In the genomic region with DNA sequence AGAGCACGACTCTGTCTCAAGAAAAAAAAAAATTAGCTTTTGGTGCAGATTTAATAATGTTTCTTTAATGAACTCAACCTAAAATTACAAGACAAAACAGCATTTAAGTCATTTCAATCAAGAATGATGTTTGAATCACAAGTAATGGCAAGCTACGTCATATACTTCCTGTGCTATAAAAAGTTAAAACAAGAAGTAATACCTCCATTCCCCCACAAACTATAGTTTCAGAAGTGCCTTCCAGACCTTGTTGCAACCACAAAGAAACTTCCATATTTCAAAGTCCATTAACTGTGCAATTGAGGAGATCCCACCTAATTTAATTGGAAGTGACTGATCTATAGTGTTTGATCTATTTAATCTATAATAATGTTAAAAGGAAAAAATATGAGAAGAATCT, we compare ENCODE assay signal across 11 cellular contexts. TPM values are rescaled to one million over a fixed set of nuclear protein-coding genes. Genes with fewer than 3 reads are reported as not detected.
DNase-seq lines count a peak whose midpoint lies in the region; ATAC-seq and TF ChIP-seq lines count a peak whose summit lies in the region.
"Had no signal": no experiment of that assay in that cellular context is flagged by ENCODE, and none has a peak within 500 bp of the region (broad histone marks: within the 10 kb centered on the region; RNA-seq: fewer than 3 reads in every experiment).

No MANE protein-coding gene starts in this region.

- H3K27ac Mint-ChIP-seq in activated T-helper 1 cell treated with anti-CD3 and anti-CD28 coated beads, Interleukin-12 subunit alpha, Interleukin-12 subunit beta, Interleukin-2, Interleukin-4 antibody, amounts not matched to agents 30 ng/mL and 10 ng/mL and 1 ng/mL, durations not matched to agents 14 hours and 24 hours and 36 hours: no peak overlapping the region

- H3K27me3 ChIP-seq in neutrophil: no peaks in the 10 kb centered on the region

- peaks cover 15% of the 10 kb centered on the region for H3K36me3 Mint-ChIP-seq in activated T-helper 1 cell treated with anti-CD3 and anti-CD28 coated beads, Interleukin-12 subunit alpha, Interleukin-12 subunit beta, Interleukin-2, Interleukin-4 antibody, amounts not matched to agents 30 ng/mL and 10 ng/mL and 1 ng/mL, durations not matched to agents 14 hours and 24 hours and 36 hours (ENCODE audit: low read depth)

- H3K27ac ChIP-seq in neutrophil: peak overlapping the region; percentile 18

- TF ChIP-seq CTCF in neutrophil (IDR thresholded peaks at IDR 0.05) (no peak), omental fat pad (IDR thresholded peaks at IDR 0.05) (no peak)

- peaks cover 37% of the 10 kb centered on the region for H3K4me1 Mint-ChIP-seq in activated T-helper 1 cell treated with anti-CD3 and anti-CD28 coated beads, Interleukin-12 subunit alpha, Interleukin-12 subunit beta, Interleukin-2, Interleukin-4 antibody, amounts not matched to agents 30 ng/mL and 10 ng/mL and 1 ng/mL, durations not matched to agents 14 hours and 24 hours and 36 hours (ENCODE audit: low read depth)

- H3K9me3 Mint-ChIP-seq in activated T-helper 1 cell treated with anti-CD3 and anti-CD28 coated beads, Interleukin-12 subunit alpha, Interleukin-12 subunit beta, Interleukin-2, Interleukin-4 antibody, amounts not matched to agents 30 ng/mL and 10 ng/mL and 1 ng/mL, durations not matched to agents 14 hours and 24 hours and 36 hours: no peaks in the 10 kb centered on the region

- DNase-seq in NAMALWA (ENCODE audit: low spot score) (peak; percentile 55), NCI-H748 treated with DMSO at 0.1 percent for 48 hours (lab: John Stamatoyannopoulos, UW) (no peak), omental fat pad (ENCODE audit: low spot score) (no peak)
- no peak for DNase-seq in activated T-helper 1 cell treated with anti-CD3 and anti-CD28 coated beads, Interleukin-12 subunit alpha, Interleukin-12 subunit beta, Interleukin-2, Interleukin-4 antibody, amounts not matched to agents 30 ng/mL and 10 ng/mL and 1 ng/mL, durations not matched to agents 14 hours and 24 hours and 36 hours (ENCODE audit: low spot score)
- DNase-seq: foreskin fibroblast, NCI-H446, SW 1271 had no signal

- H3K4me3 ChIP-seq in neutrophil (ENCODE audit: low read depth in 1 of 2, low read length in 1 of 2): no peak overlapping the region
- H3K4me3 ChIP-seq: lung had no signal

- H3K4me1 ChIP-seq in neutrophil (ENCODE audit: control insufficient read depth in 1 of 2, insufficient read depth in 1 of 2, low read depth in 1 of 2, low read length in 1 of 2): no peaks in the 10 kb centered on the region

- H3K36me3 ChIP-seq in neutrophil: peaks cover 14% of the 10 kb centered on the region

- intact Hi-C loops in activated T-helper 1 cell treated with anti-CD3 and anti-CD28 coated beads, Interleukin-12 subunit alpha, Interleukin-12 subunit beta, Interleukin-2, Interleukin-4 antibody, amounts not matched to agents 30 ng/mL and 10 ng/mL and 1 ng/mL, durations not matched to agents 14 hours and 24 hours and 36 hours (cut with micrococcal nuclease): loop anchor here (2.0 kb wide), 1 partner anchor 15 kb away; a partner anchor contains a TSS

- no peaks in the 10 kb centered on the region for H3K9me3 ChIP-seq in neutrophil

- no peak overlapping the region for H3K4me3 Mint-ChIP-seq in activated T-helper 1 cell treated with anti-CD3 and anti-CD28 coated beads, Interleukin-12 subunit alpha, Interleukin-12 subunit beta, Interleukin-2, Interleukin-4 antibody, amounts not matched to agents 30 ng/mL and 10 ng/mL and 1 ng/mL, durations not matched to agents 14 hours and 24 hours and 36 hours

- ATAC-seq in GM18519 (IDR thresholded peaks at IDR 0.05; ENCODE audit: low FRiP score, unreplicated experiment): peak; percentile 61
- ATAC-seq in HG02678 (IDR thresholded peaks at IDR 0.05; ENCODE audit: unreplicated experiment): peak; percentile 62
- ATAC-seq in omental fat pad (ENCODE audit: low FRiP score): no peak

- no peaks in the 10 kb centered on the region for H3K27me3 Mint-ChIP-seq in activated T-helper 1 cell treated with anti-CD3 and anti-CD28 coated beads, Interleukin-12 subunit alpha, Interleukin-12 subunit beta, Interleukin-2, Interleukin-4 antibody, amounts not matched to agents 30 ng/mL and 10 ng/mL and 1 ng/mL, durations not matched to agents 14 hours and 24 hours and 36 hours (ENCODE audit: insufficient read depth)

RNA-seq across cellular contexts. Expression of a gene that starts 15.1 kb away (rescaled TPM):
- total RNA-seq in activated T-helper 1 cell treated with anti-CD3 and anti-CD28 coated beads, Interleukin-12 subunit alpha, Interleukin-12 subunit beta, Interleukin-2, Interleukin-4 antibody, amounts not matched to agents 30 ng/mL and 10 ng/mL and 1 ng/mL, durations not matched to agents 14 hours and 24 hours and 36 hours: 177 and 185 TPM in 2 replicates
- 100 to 1,000 TPM in 1 of 4 donors, 10 to 100 TPM in 3; 77.0 to 103 (median 77.6) TPM for total RNA-seq in omental fat pad
